ENCODE assay signal across 8 cellular contexts in genomic region chr1:16351449-16351993, GRCh38. TPM values are rescaled to one million over a fixed set of nuclear protein-coding genes. Genes with fewer than 3 reads are reported as not detected.
DNase-seq lines count a peak whose midpoint lies in the region; ATAC-seq and TF ChIP-seq lines count a peak whose summit lies in the region.

No MANE protein-coding gene starts in this region.

- H3K4me1 Mint-ChIP-seq in endodermal cell, result peaks cover 10% of the 10 kb centered on the region

- ATAC-seq in GM19351 (IDR thresholded peaks at IDR 0.05; ENCODE audit: unreplicated experiment) (no peak), HG03432 (IDR thresholded peaks at IDR 0.05; ENCODE audit: unreplicated experiment) (no peak)

- H3K27ac ChIP-seq in endodermal cell (ENCODE audit: low read depth, low read length), result peak overlapping the region; percentile 88

- H3K4me1 ChIP-seq in endodermal cell (ENCODE audit: control insufficient read depth, insufficient read depth, low read length), result no peaks in the 10 kb centered on the region

- H3K27me3 ChIP-seq in endodermal cell (ENCODE audit: control insufficient read depth, insufficient read depth, low read length, poor library complexity, severe bottlenecking), result no peaks in the 10 kb centered on the region

- peak; percentile 35 for DNase-seq in NCI-H2107 treated with DMSO at 0.1 percent for 48 hours (lab: John Stamatoyannopoulos, UW; ENCODE audit: unreplicated experiment)
- no peak for DNase-seq in NCI-H2107 (lab: John Stamatoyannopoulos, UW)
- DNase-seq in RPMI8226, result peak; percentile 29
- no peak for DNase-seq in endodermal cell
- peak; percentile 22 for DNase-seq in myocyte (ENCODE audit: low read depth)
- DNase-seq in epidermal melanocyte (ENCODE audit: insufficient read length, low spot score), result no peak

- WGBS in endodermal cell (ENCODE audit: insufficient coverage in 1 of 2, insufficient read length in 1 of 2), 2 experiments, result 1% methylated on average over 14 to 20 of the region's 20 CpGs

- H3K9me3 ChIP-seq in endodermal cell (ENCODE audit: control insufficient read depth, low read length), result no peaks in the 10 kb centered on the region

- H3K27me3 Mint-ChIP-seq in endodermal cell (ENCODE audit: insufficient read depth), result no peaks in the 10 kb centered on the region

- peak overlapping the region; percentile 96 for H3K4me3 Mint-ChIP-seq in endodermal cell

- H3K36me3 Mint-ChIP-seq in endodermal cell (ENCODE audit: low read depth), result no peaks in the 10 kb centered on the region

- TF ChIP-seq CTCF in endodermal cell (conservative IDR thresholded peaks at IDR 0.05), result no peak

- peak overlapping the region; percentile 92 for H3K27ac Mint-ChIP-seq in endodermal cell

- no peaks in the 10 kb centered on the region for H3K36me3 ChIP-seq in endodermal cell (ENCODE audit: control insufficient read depth, insufficient read depth, low read length)

- H3K9me3 Mint-ChIP-seq in endodermal cell, result no peaks in the 10 kb centered on the region

- peak overlapping the region; percentile 62 for H3K9ac ChIP-seq in endodermal cell (ENCODE audit: extremely low read depth, low read length, poor library complexity, severe bottlenecking)

- H3K4me3 ChIP-seq in endodermal cell (ENCODE audit: low read length), result peak overlapping the region; percentile 93

RNA-seq across cellular contexts. Expression of gene FBXO42, which starts 0.8 kb away (rescaled TPM):
- total RNA-seq in endodermal cell (10 to 100 TPM; 17.6 to 20.0 TPM), myocyte (14.8 and 17.7 TPM in 2 replicates)
- 21.1 TPM for polyA plus RNA-seq in endodermal cell (2013, experiment 1 of 2)
- 20.9 TPM for polyA plus RNA-seq in endodermal cell (2013, experiment 2 of 2)
- 14.9 TPM for polyA plus RNA-seq in myocyte (2012)

RNA-seq across cellular contexts. Expression of gene SZRD1, which starts 15.5 kb away (rescaled TPM):
- 100 to 1,000 TPM; 111 to 118 TPM for total RNA-seq in endodermal cell
- 81.7 TPM for polyA plus RNA-seq in endodermal cell (2013, experiment 1 of 2)
- polyA plus RNA-seq in endodermal cell (2013, experiment 2 of 2), result 86.2 TPM
- 76.2 and 79.3 TPM in 2 replicates for total RNA-seq in myocyte
- polyA plus RNA-seq in myocyte (2012), result 96.6 TPM

Comparison
In these comparisons a context has a peak if more than half of its experiments do, and no peak if none do; other contexts are left out.
1. DNase-seq: peak in NCI-H2107 treated with DMSO at 0.1 percent for 48 hours (single experiment), RPMI8226 (single experiment) and myocyte (single experiment); none in NCI-H2107 (single experiment), endodermal cell (single experiment) and epidermal melanocyte (single experiment).